In genomic region chr2:158071018-158071417, GRCh38 we compare ENCODE assay signal across 2 cellular contexts.
A peak's percentile ranks its signal among the peaks of the same experiment; 100 is the strongest.
TF ChIP-seq lines count a peak whose summit lies in the region.

No MANE protein-coding gene starts in this region.

TF ChIP-seq in HepG2, 621 proteins besides CTCF, POLR2A, EP300 and RAD21:
- TF ChIP-seq DDIT3 (CRISPR knock-in tag; IDR thresholded peaks at IDR 0.05) (no peak), ZNF710 (CRISPR knock-in tag; IDR thresholded peaks at IDR 0.05; ENCODE audit: borderline replicate concordance) (no peak), ZNF563 (CRISPR knock-in tag; IDR thresholded peaks at IDR 0.05) (peak; percentile 46; the same call in 1 of the 2 replicates), ZNF513 (CRISPR knock-in tag; conservative IDR thresholded peaks at IDR 0.05) (no peak), NFIC (IDR thresholded peaks at IDR 0.05; ENCODE audit: low read length) (no peak)

TF ChIP-seq in K562, 482 proteins besides CTCF, POLR2A, EP300 and RAD21 (continues in another document):
- TF ChIP-seq ERF (CRISPR knock-in tag; IDR thresholded peaks at IDR 0.05) (no peak), NONO (IDR thresholded peaks at IDR 0.05; ENCODE audit: low read depth in 2 of 2, low read length in 1 of 2) (no peak), ZNF584 (CRISPR knock-in tag; IDR thresholded peaks at IDR 0.05; ENCODE audit: low read depth) (no peak), ATF7 (IDR thresholded peaks at IDR 0.05) (peak; percentile 49; the same call in 1 of the 2 replicates), SRSF3 (IDR thresholded peaks at IDR 0.05; ENCODE audit: insufficient read depth, low read length) (no peak), DMBX1 (CRISPR knock-in tag; IDR thresholded peaks at IDR 0.05; ENCODE audit: borderline replicate concordance) (no peak), USF1 (CRISPR knock-in tag; IDR thresholded peaks at IDR 0.05) (peak; percentile 59), ZNF318 (IDR thresholded peaks at IDR 0.05; ENCODE audit: borderline replicate concordance in 1 of 2, low read depth in 1 of 2) (peak in 1 of 2 experiments; percentile 50; a peak in 1 of 4 replicates), YY1 (IDR thresholded peaks at IDR 0.05; ENCODE audit: borderline replicate concordance in 1 of 3, control insufficient read depth in 1 of 3, extremely low read depth in 1 of 3, insufficient read depth in 3 of 3, insufficient read length in 1 of 3, insufficient replicate concordance in 2 of 3, low read depth in 1 of 3, low read length in 2 of 3) (no peak), NR2C1 (IDR thresholded peaks at IDR 0.05) (no peak), NR2C1 (tag; IDR thresholded peaks at IDR 0.05) (no peak), TEAD2 (tag; IDR thresholded peaks at IDR 0.05) (no peak), SMC3 (conservative IDR thresholded peaks at IDR 0.05; ENCODE audit: insufficient read depth, low read depth, low read length) (no peak), TSC22D4 (tag; IDR thresholded peaks at IDR 0.05) (no peak), MAFK (IDR thresholded peaks at IDR 0.05; ENCODE audit: low read length) (no peak), SMAD1 (IDR thresholded peaks at IDR 0.05; ENCODE audit: low read depth, low read length, partially characterized antibody) (no peak), RAD51 (IDR thresholded peaks at IDR 0.05; ENCODE audit: borderline replicate concordance, low read depth) (peak; percentile 77), BRCA1 (IDR thresholded peaks at IDR 0.05) (no peak), BRCA1 (CRISPR knock-in tag; IDR thresholded peaks at IDR 0.05) (no peak), POLR2H (tag; IDR thresholded peaks at IDR 0.05; ENCODE audit: low read depth) (peak; percentile 47; the same call in 1 of the 2 replicates), MTA3 (IDR thresholded peaks at IDR 0.05; ENCODE audit: borderline replicate concordance) (no peak), LCOR (CRISPR knock-in tag; IDR thresholded peaks at IDR 0.05) (no peak), BRD9 (IDR thresholded peaks at IDR 0.05; ENCODE audit: low read depth, partially characterized antibody) (no peak), ZNF778 (CRISPR knock-in tag; IDR thresholded peaks at IDR 0.05) (no peak), TFAP4 (CRISPR knock-in tag; IDR thresholded peaks at IDR 0.05; ENCODE audit: borderline replicate concordance) (peak; percentile 26; the same call in 1 of the 2 replicates), ZNF12 (CRISPR knock-in tag; IDR thresholded peaks at IDR 0.05) (no peak), FOXP4 (CRISPR knock-in tag; IDR thresholded peaks at IDR 0.05; ENCODE audit: borderline replicate concordance) (no peak), CREB3 (tag; conservative IDR thresholded peaks at IDR 0.05; ENCODE audit: low read depth) (no peak), ZNF764 (CRISPR knock-in tag; IDR thresholded peaks at IDR 0.05; ENCODE audit: low read depth) (no peak), NBN (IDR thresholded peaks at IDR 0.05; ENCODE audit: low read depth) (no peak), ZSCAN32 (CRISPR knock-in tag; IDR thresholded peaks at IDR 0.05) (no peak), CBX2 (IDR thresholded peaks at IDR 0.05; ENCODE audit: insufficient read depth, low read length, poor library complexity, severe bottlenecking) (no peak), PTBP1 (IDR thresholded peaks at IDR 0.05; ENCODE audit: low read depth, low read length) (no peak), CREBBP (IDR thresholded peaks at IDR 0.05; ENCODE audit: low read depth, low read length) (no peak), TRIM24 (IDR thresholded peaks at IDR 0.05) (peak in 1 of 2 experiments; percentile 71; a peak in 2 of 4 replicates), ZNF785 (CRISPR knock-in tag; IDR thresholded peaks at IDR 0.05) (no peak), HLTF (IDR thresholded peaks at IDR 0.05) (no peak), MEF2D (tag; conservative IDR thresholded peaks at IDR 0.05; ENCODE audit: low read depth) (no peak), JUND (IDR thresholded peaks at IDR 0.05; ENCODE audit: borderline replicate concordance, low read depth, low read length) (0 out of 2 replicates have a peak, but pooled peaks have one; percentile 6), JUND (tag; IDR thresholded peaks at IDR 0.05; ENCODE audit: borderline replicate concordance, low read depth, low read length) (no peak), RBM22 (IDR thresholded peaks at IDR 0.05; ENCODE audit: low read depth, low read length, poor library complexity, severe bottlenecking) (no peak), USF2 (CRISPR knock-in tag; IDR thresholded peaks at IDR 0.05) (peak; percentile 67), SAFB2 (IDR thresholded peaks at IDR 0.05; ENCODE audit: borderline replicate concordance, low read depth, low read length, severe bottlenecking) (no peak), BCL6 (CRISPR knock-in tag; IDR thresholded peaks at IDR 0.05) (no peak), ZKSCAN8 (CRISPR knock-in tag; IDR thresholded peaks at IDR 0.05) (no peak), NR4A1 (CRISPR knock-in tag; IDR thresholded peaks at IDR 0.05) (no peak), NR4A1 (tag; IDR thresholded peaks at IDR 0.05) (no peak), CEBPG (CRISPR knock-in tag; IDR thresholded peaks at IDR 0.05) (peak; percentile 40; the same call in 1 of the 2 replicates), CEBPG (tag; conservative IDR thresholded peaks at IDR 0.05 in 1 of 2, IDR thresholded peaks at IDR 0.05 in 1 of 2) (peak in 1 of 2 experiments; percentile 72; a peak in 2 of 4 replicates), BHLHE40 (IDR thresholded peaks at IDR 0.05; ENCODE audit: low read length) (peak; percentile 65), MXI1 (IDR thresholded peaks at IDR 0.05; ENCODE audit: low read depth, low read length) (no peak), HMGN3 (IDR thresholded peaks at IDR 0.05; ENCODE audit: borderline replicate concordance, extremely low read depth, insufficient read length, low read depth, low read length) (no peak), KAT2B (IDR thresholded peaks at IDR 0.05; ENCODE audit: low read depth, low read length) (no peak), TOE1 (IDR thresholded peaks at IDR 0.05; ENCODE audit: borderline replicate concordance) (0 out of 2 replicates have a peak, but pooled peaks have one; percentile 37), TOE1 (CRISPR knock-in tag; IDR thresholded peaks at IDR 0.05; ENCODE audit: borderline replicate concordance, low read depth) (no peak), TFE3 (CRISPR knock-in tag; IDR thresholded peaks at IDR 0.05) (peak; percentile 26; the same call in 1 of the 2 replicates)
